In genomic region chr11:44615041-44615513, GRCh38 we compare ENCODE assay signal across 1 cellular context.
TF ChIP-seq lines count a peak whose summit lies in the region.

No MANE protein-coding gene starts in this region.

TF ChIP-seq in SK-N-SH treated with all-trans-retinoic acid at 6 μM for 48 hours, 23 proteins besides CTCF, POLR2A, EP300 and RAD21 (continued from another document):
- TF ChIP-seq CSRNP3 (CRISPR knock-in tag; IDR thresholded peaks at IDR 0.05) (no peak), GLIS3 (CRISPR knock-in tag; IDR thresholded peaks at IDR 0.05) (no peak), ZC3H10 (CRISPR knock-in tag; IDR thresholded peaks at IDR 0.05) (no peak), ESRRG (CRISPR knock-in tag; IDR thresholded peaks at IDR 0.05) (no peak), PPARA (CRISPR knock-in tag; IDR thresholded peaks at IDR 0.05; ENCODE audit: borderline replicate concordance) (no peak), TOX (CRISPR knock-in tag; IDR thresholded peaks at IDR 0.05; ENCODE audit: borderline replicate concordance) (no peak), PATZ1 (CRISPR knock-in tag; IDR thresholded peaks at IDR 0.05; ENCODE audit: borderline replicate concordance) (no peak), TSHZ2 (CRISPR knock-in tag; IDR thresholded peaks at IDR 0.05) (no peak), BACH2 (CRISPR knock-in tag; IDR thresholded peaks at IDR 0.05; ENCODE audit: borderline replicate concordance) (no peak)
